11 cellular contexts compared by ENCODE assay signal in genomic region chr17:31390426-31390747, GRCh38. TPM values are rescaled to one million over a fixed set of nuclear protein-coding genes. Genes with fewer than 3 reads are reported as not detected.
A peak's percentile ranks its signal among the peaks of the same experiment; 100 is the strongest.
DNase-seq lines count a peak whose midpoint lies in the region; ATAC-seq and TF ChIP-seq lines count a peak whose summit lies in the region.
"Had no signal": no experiment of that assay in that cellular context is flagged by ENCODE, and none has a peak within 500 bp of the region (broad histone marks: within the 10 kb centered on the region; RNA-seq: fewer than 3 reads in every experiment).

No MANE protein-coding gene starts in this region.

- POLR2A ChIA-PET in activated CD4-positive, alpha-beta T cell treated with anti-CD3 and anti-CD28 coated beads, Interleukin-2, amount 10 ng/mL, durations not matched to agents 7 days and 5 days (lab: Charles Lee) = interaction anchor here (0.6 kb wide), 1 partner anchor 262 kb away, joined by 4 read pairs; no protein-coding TSS in a partner anchor
- POLR2A ChIA-PET in activated B cell treated with CpG ODN at 0.5 μM for 24 hours (lab: Charles Lee) = no interaction called here

- peaks cover 50% of the 10 kb centered on the region for H3K27me3 Mint-ChIP-seq in activated CD4-positive, alpha-beta T cell treated with anti-CD3 and anti-CD28 coated beads, Interleukin-2, amount 10 ng/mL, durations not matched to agents 7 days and 5 days
- H3K27me3 Mint-ChIP-seq in activated B cell treated with CpG ODN at 0.5 μM for 24 hours = peaks cover 39% of the 10 kb centered on the region
- peaks cover 7% of the 10 kb centered on the region for H3K27me3 Mint-ChIP-seq in glutamatergic neuron (ENCODE audit: unreplicated experiment)
- peaks cover 56% of the 10 kb centered on the region for H3K27me3 Mint-ChIP-seq in stimulated activated naive CD8-positive, alpha-beta T cell treated with anti-CD3 and anti-CD28 coated beads, Interleukin-15, amount 100 ng/mL, for 72 hours

- intact Hi-C loops in activated B cell treated with CpG ODN at 0.5 μM for 24 hours (cut with micrococcal nuclease) = loop anchor here (5.0 kb wide), 1 partner anchor 117 kb away; no protein-coding TSS in a partner anchor

- DNase-seq in activated CD4-positive, alpha-beta T cell treated with anti-CD3 and anti-CD28 coated beads, Interleukin-2, amount 10 ng/mL, durations not matched to agents 7 days and 5 days = no peak
- DNase-seq in activated CD4-positive, alpha-beta T cell treated with anti-CD3 and anti-CD28 coated beads, Interleukin-2, amount 50 U/mL, for 48 hours = no peak
- DNase-seq in activated B cell treated with CpG ODN at 0.5 μM for 24 hours (no peak), glutamatergic neuron (no peak), NCI-H128 (lab: John Stamatoyannopoulos, UW; ENCODE audit: unreplicated experiment) (no peak)
- no peak for DNase-seq in stimulated activated naive CD8-positive, alpha-beta T cell treated with anti-CD3 and anti-CD28 coated beads, Interleukin-15, amount 100 ng/mL, for 72 hours
- DNase-seq in stimulated activated CD4-positive, alpha-beta T cell treated with anti-CD3 and anti-CD28 coated beads, Interleukin-1b, Interleukin-23, amount 100 ng/mL, for 48 hours = no peak
- no peak for DNase-seq in stimulated activated CD4-positive, alpha-beta T cell treated with anti-CD3 and anti-CD28 coated beads, Interleukin-12 subunit alpha, Interleukin-12 subunit beta, amount 100 ng/mL, for 4 hours
- DNase-seq: left cardiac atrium, NCI-H2029, SHP77 had no signal

- H3K27ac Mint-ChIP-seq in activated CD4-positive, alpha-beta T cell treated with anti-CD3 and anti-CD28 coated beads, Interleukin-2, amount 10 ng/mL, durations not matched to agents 7 days and 5 days = no peak overlapping the region
- H3K27ac Mint-ChIP-seq in activated B cell treated with CpG ODN at 0.5 μM for 24 hours = no peak overlapping the region
- H3K27ac Mint-ChIP-seq in glutamatergic neuron (ENCODE audit: unreplicated experiment) = no peak overlapping the region
- peak overlapping the region in 1 of 2 donors; percentile 12 for H3K27ac Mint-ChIP-seq in stimulated activated naive CD8-positive, alpha-beta T cell treated with anti-CD3 and anti-CD28 coated beads, Interleukin-15, amount 100 ng/mL, for 72 hours

- no peak for TF ChIP-seq CTCF in activated B cell treated with CpG ODN at 0.5 μM for 24 hours (IDR thresholded peaks at IDR 0.05)
- no peak for TF ChIP-seq CTCF in glutamatergic neuron (IDR thresholded peaks at IDR 0.05; ENCODE audit: partially characterized antibody, unreplicated experiment)

- ATAC-seq in activated B cell treated with CpG ODN at 0.5 μM for 24 hours (ENCODE audit: low read depth) = no peak
- no peak for ATAC-seq in stimulated activated naive CD8-positive, alpha-beta T cell treated with anti-CD3 and anti-CD28 coated beads, Interleukin-15, amount 100 ng/mL, for 72 hours

- H3K36me3 Mint-ChIP-seq in activated CD4-positive, alpha-beta T cell treated with anti-CD3 and anti-CD28 coated beads, Interleukin-2, amount 10 ng/mL, durations not matched to agents 7 days and 5 days (ENCODE audit: low read depth) = no peaks in the 10 kb centered on the region
- H3K36me3 Mint-ChIP-seq in activated B cell treated with CpG ODN at 0.5 μM for 24 hours (ENCODE audit: low read depth) = no peaks in the 10 kb centered on the region
- no peaks in the 10 kb centered on the region for H3K36me3 Mint-ChIP-seq in glutamatergic neuron (ENCODE audit: unreplicated experiment)

- H3K4me3 Mint-ChIP-seq in activated CD4-positive, alpha-beta T cell treated with anti-CD3 and anti-CD28 coated beads, Interleukin-2, amount 10 ng/mL, durations not matched to agents 7 days and 5 days = peak overlapping the region; percentile 61
- H3K4me3 Mint-ChIP-seq in activated B cell treated with CpG ODN at 0.5 μM for 24 hours = peak overlapping the region; percentile 53
- peak overlapping the region; percentile 57 for H3K4me3 Mint-ChIP-seq in glutamatergic neuron (ENCODE audit: unreplicated experiment)
- H3K4me3 Mint-ChIP-seq in stimulated activated naive CD8-positive, alpha-beta T cell treated with anti-CD3 and anti-CD28 coated beads, Interleukin-15, amount 100 ng/mL, for 72 hours = peak overlapping the region; percentile 38 to 45

- CTCF ChIA-PET in activated CD4-positive, alpha-beta T cell treated with anti-CD3 and anti-CD28 coated beads, Interleukin-2, amount 10 ng/mL, durations not matched to agents 7 days and 5 days (lab: Charles Lee) = interaction anchor here (1.2 to 1.4 kb wide), 3 partner anchors 17 to 109 kb away, joined by 3 to 7 read pairs (median 3); no protein-coding TSS in a partner anchor
- CTCF ChIA-PET in activated B cell treated with CpG ODN at 0.5 μM for 24 hours (lab: Charles Lee) = interaction anchor here (1.3 to 2.0 kb wide), 4 partner anchors 13 to 451 kb away, joined by 4 to 53 read pairs (median 6); no protein-coding TSS in a partner anchor

- peaks cover 8% of the 10 kb centered on the region for H3K4me1 Mint-ChIP-seq in activated CD4-positive, alpha-beta T cell treated with anti-CD3 and anti-CD28 coated beads, Interleukin-2, amount 10 ng/mL, durations not matched to agents 7 days and 5 days
- H3K4me1 Mint-ChIP-seq in activated B cell treated with CpG ODN at 0.5 μM for 24 hours (peaks cover 15% of the 10 kb centered on the region), glutamatergic neuron (ENCODE audit: low read depth, unreplicated experiment) (peaks cover 20% of the 10 kb centered on the region)
- peaks cover 21% of the 10 kb centered on the region for H3K4me1 Mint-ChIP-seq in stimulated activated naive CD8-positive, alpha-beta T cell treated with anti-CD3 and anti-CD28 coated beads, Interleukin-15, amount 100 ng/mL, for 72 hours

- no peaks in the 10 kb centered on the region for H3K9me3 Mint-ChIP-seq in activated CD4-positive, alpha-beta T cell treated with anti-CD3 and anti-CD28 coated beads, Interleukin-2, amount 10 ng/mL, durations not matched to agents 7 days and 5 days
- H3K9me3 Mint-ChIP-seq in activated B cell treated with CpG ODN at 0.5 μM for 24 hours (no peaks in the 10 kb centered on the region), glutamatergic neuron (ENCODE audit: unreplicated experiment) (peaks cover 10% of the 10 kb centered on the region)
- no peaks in the 10 kb centered on the region for H3K9me3 Mint-ChIP-seq in stimulated activated naive CD8-positive, alpha-beta T cell treated with anti-CD3 and anti-CD28 coated beads, Interleukin-15, amount 100 ng/mL, for 72 hours

RNA-seq across cellular contexts. Expression of gene RAB11FIP4, which starts 1.1 kb away (rescaled TPM):
- total RNA-seq in activated CD4-positive, alpha-beta T cell treated with anti-CD3 and anti-CD28 coated beads, Interleukin-2, amount 10 ng/mL, durations not matched to agents 7 days and 5 days = 10 to 100 TPM; 34.4 to 35.5 TPM
- total RNA-seq in activated B cell treated with CpG ODN at 0.5 μM for 24 hours (37.9 and 43.2 TPM in 2 replicates), glutamatergic neuron (ENCODE audit: unreplicated experiment) (103 TPM)
